ENCODE assay signal across 22 cellular contexts in the genomic region with DNA sequence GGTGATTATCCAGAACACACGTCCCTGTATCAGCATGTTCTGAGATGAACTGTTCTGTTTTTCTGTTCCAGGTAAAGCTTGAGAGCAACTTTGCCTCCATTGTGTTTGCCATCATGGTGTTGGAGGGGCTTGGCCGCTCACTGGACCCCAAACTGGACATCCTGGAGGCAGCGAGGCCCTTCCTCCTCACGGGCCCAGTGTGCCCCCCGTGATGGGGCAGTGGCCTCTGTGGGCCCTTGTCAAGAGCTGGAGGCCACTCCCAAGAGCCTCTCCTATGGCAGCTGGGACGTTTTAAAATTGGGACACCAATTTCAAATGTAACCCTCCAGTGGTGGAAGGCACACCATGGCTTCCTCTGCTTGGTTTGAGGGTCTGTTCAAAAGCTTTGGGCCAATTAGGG. TPM values are rescaled to one million over a fixed set of nuclear protein-coding genes. Genes with fewer than 3 reads are reported as not detected.
"Had no signal": no experiment of that assay in that cellular context is flagged by ENCODE, and none has a peak within 500 bp of the region (broad histone marks: within the 10 kb centered on the region; RNA-seq: fewer than 3 reads in every experiment).

No MANE protein-coding gene starts in this region.

- H3K27me3 Mint-ChIP-seq: activated CD4-positive, alpha-beta T cell treated with anti-CD3 and anti-CD28 coated beads, Interleukin-2, amount 10 ng/mL, durations not matched to agents 7 days and 5 days; dendritic cell treated with granulocyte-macrophage colony-stimulating factor and Interleukin-4, amounts not matched to agents 40 ng/mL and 50 ng/mL, for 4 days had no signal

- H3K36me3 ChIP-seq: cardiac muscle cell, neural progenitor cell, ovary had no signal

- H3K9me3 ChIP-seq: body of pancreas, ovary, prostate gland, SK-N-SH, thyroid gland had no signal

- H3K4me3 ChIP-seq: body of pancreas, cardiac muscle cell, hepatocyte, neural progenitor cell, ovary, prostate gland, thyroid gland had no signal

- H3K27ac ChIP-seq: body of pancreas, cardiac muscle cell, hepatocyte, neural progenitor cell, ovary, prostate gland, thyroid gland had no signal

- H3K27me3 ChIP-seq: body of pancreas, cardiac muscle cell, hepatocyte, neural progenitor cell, ovary, thyroid gland had no signal

- H3K27ac Mint-ChIP-seq: activated CD4-positive, alpha-beta T cell treated with anti-CD3 and anti-CD28 coated beads, Interleukin-2, amount 10 ng/mL, durations not matched to agents 7 days and 5 days; activated CD8-positive, alpha-beta T cell treated with anti-CD3 and anti-CD28 coated beads, Interleukin-2, amount 10 ng/mL, durations not matched to agents 7 days and 5 days; dendritic cell treated with granulocyte-macrophage colony-stimulating factor and Interleukin-4, amounts not matched to agents 40 ng/mL and 50 ng/mL, for 4 days; neural progenitor cell; T-helper 2 cell treated with Interferon-gamma antibody and Interleukin-4, amounts not matched to agents 5 μg/mL and 100 μg/mL, for 36 hours had no signal

- ATAC-seq: activated CD8-positive, alpha-beta T cell treated with anti-CD3 and anti-CD28 coated beads, Interleukin-2, amount 10 ng/mL, durations not matched to agents 7 days and 5 days; body of pancreas; left ventricle myocardium superior had no signal

- DNase-seq: activated CD4-positive, alpha-beta T cell treated with anti-CD3 and anti-CD28 coated beads, Interleukin-2, amount 10 ng/mL, durations not matched to agents 7 days and 5 days; activated CD4-positive, CD25-positive, alpha-beta regulatory T cell treated with anti-CD3 and anti-CD28 coated beads, Interleukin-2, amount 50 U/mL, for 72 hours; activated CD8-positive, alpha-beta T cell treated with anti-CD3 and anti-CD28 coated beads, Interleukin-2, amount 10 ng/mL, durations not matched to agents 7 days and 5 days; activated naive CD4-positive, alpha-beta T cell treated with anti-CD3 and anti-CD28 coated beads, Interleukin-2, amount 50 U/mL, for 16 hours; anterior cingulate cortex; body of pancreas; effector CD4-positive, alpha-beta T cell; foreskin melanocyte; left ventricle myocardium superior; mammary epithelial cell; ovary; SK-N-SH; stimulated activated CD4-positive, alpha-beta T cell treated with anti-CD3 and anti-CD28 coated beads, Interleukin-4, amount 100 ng/mL, for 24 hours; stimulated activated naive CD4-positive, alpha-beta T cell treated with Interleukin-2 at 50 U/mL for 16 hours; substantia nigra; thyroid gland had no signal

- H3K9me3 Mint-ChIP-seq: activated CD4-positive, alpha-beta T cell treated with anti-CD3 and anti-CD28 coated beads, Interleukin-2, amount 10 ng/mL, durations not matched to agents 7 days and 5 days; dendritic cell treated with granulocyte-macrophage colony-stimulating factor and Interleukin-4, amounts not matched to agents 40 ng/mL and 50 ng/mL, for 4 days; neural progenitor cell; T-helper 2 cell treated with Interferon-gamma antibody and Interleukin-4, amounts not matched to agents 5 μg/mL and 100 μg/mL, for 36 hours had no signal

- H3K4me3 Mint-ChIP-seq: activated CD4-positive, alpha-beta T cell treated with anti-CD3 and anti-CD28 coated beads, Interleukin-2, amount 10 ng/mL, durations not matched to agents 7 days and 5 days; activated CD8-positive, alpha-beta T cell treated with anti-CD3 and anti-CD28 coated beads, Interleukin-2, amount 10 ng/mL, durations not matched to agents 7 days and 5 days; dendritic cell treated with granulocyte-macrophage colony-stimulating factor and Interleukin-4, amounts not matched to agents 40 ng/mL and 50 ng/mL, for 4 days; neural progenitor cell; T-helper 2 cell treated with Interferon-gamma antibody and Interleukin-4, amounts not matched to agents 5 μg/mL and 100 μg/mL, for 36 hours had no signal

RNA-seq across cellular contexts. Expression of a gene that starts 54.0 kb away (rescaled TPM):
- total RNA-seq: activated CD4-positive, alpha-beta T cell treated with anti-CD3 and anti-CD28 coated beads, Interleukin-2, amount 10 ng/mL, durations not matched to agents 7 days and 5 days; activated CD8-positive, alpha-beta T cell treated with anti-CD3 and anti-CD28 coated beads, Interleukin-2, amount 10 ng/mL, durations not matched to agents 7 days and 5 days had no signal
